Comparison of ENCODE assay signal across 14 cellular contexts in genomic region chr12:30925607-30926242, GRCh38. TPM values are rescaled to one million over a fixed set of nuclear protein-coding genes. Genes with fewer than 3 reads are reported as not detected.
DNase-seq lines count a peak whose midpoint lies in the region; TF ChIP-seq lines count a peak whose summit lies in the region.
"Had no signal": no experiment of that assay in that cellular context is flagged by ENCODE, and none has a peak within 500 bp of the region (broad histone marks: within the 10 kb centered on the region; RNA-seq: fewer than 3 reads in every experiment).

No MANE protein-coding gene starts in this region.

- H2AK5ac ChIP-seq in neuronal stem cell (ENCODE audit: low read depth, low read length), result no peak overlapping the region

- H3K27me3 ChIP-seq in AG04450 (ENCODE audit: control insufficient read depth, insufficient read depth, low read length), result peaks cover 5% of the 10 kb centered on the region
- H3K27me3 ChIP-seq in neuronal stem cell (ENCODE audit: control insufficient read depth in 3 of 3, insufficient read depth in 3 of 3, low read depth in 1 of 3, low read length in 3 of 3), result peaks cover 0 to 15% (median 0%) of the 10 kb centered on the region in 3 experiments

- peak overlapping the region; percentile 92 for H2AFZ ChIP-seq in neuronal stem cell (ENCODE audit: low read length)

- POLR2A ChIA-PET in AG04450 (lab: Yijun Ruan, JAX), result no interaction called here

- no peak overlapping the region for H3K4ac ChIP-seq in neuronal stem cell (ENCODE audit: low read length)

- no peak overlapping the region for H3K23ac ChIP-seq in neuronal stem cell (ENCODE audit: low read depth, low read length, poor library complexity)

- H3K36me3 ChIP-seq in neuronal stem cell (replicated peaks in 1 of 2; ENCODE audit: control insufficient read depth in 2 of 2, insufficient read depth in 2 of 2, low read length in 2 of 2), result peaks cover 0 to 2% of the 10 kb centered on the region in 2 donors

- no peak overlapping the region for H2BK120ac ChIP-seq in neuronal stem cell (ENCODE audit: low read depth, low read length)

- no peak overlapping the region for H3K9ac ChIP-seq in neuronal stem cell (ENCODE audit: low read depth, low read length, poor library complexity)

- no CpG with 5 or more reads among the region's 11 CpGs for WGBS in neuronal stem cell (ENCODE audit: extremely low coverage in 2 of 2, insufficient read length in 2 of 2, insufficient replicate concordance in 1 of 2), 2 donors

- no peak for DNase-seq in AG04450 (ENCODE audit: low read depth, low spot score)
- DNase-seq in NCI-H82 treated with DMSO at 0.1 percent for 48 hours (lab: John Stamatoyannopoulos, UW; ENCODE audit: unreplicated experiment), result peak; percentile 58
- DNase-seq in fibroblast of pulmonary artery (ENCODE audit: low read depth), result no peak
- DNase-seq in neuronal stem cell (ENCODE audit: low spot score), result no peak
- DNase-seq in stimulated activated CD4-positive, alpha-beta T cell treated with anti-CD3 and anti-CD28 coated beads, Interleukin-4, amount 100 ng/mL, for 1 hour, result no peak
- no peak for DNase-seq in mucosa of gallbladder (ENCODE audit: low spot score)
- no peak for DNase-seq in HCEC 1CT
- DNase-seq in activated CD4-positive, alpha-beta T cell treated with anti-CD3 and anti-CD28 coated beads, Interleukin-2, amount 50 U/mL, for 4 hours, result no peak
- DNase-seq: activated naive CD4-positive, alpha-beta T cell; CD8-positive, alpha-beta T cell; GOT3; NCI-H446 treated with DMSO at 0.1 percent for 48 hours; T1000 had no signal

- TF ChIP-seq CTCF in AG04450 (IDR thresholded peaks at IDR 0.05; ENCODE audit: low read depth, low read length) (no peak), fibroblast of pulmonary artery (IDR thresholded peaks at IDR 0.05; ENCODE audit: low read length, missing control alignments) (no peak)

- CTCF ChIA-PET in AG04450 (lab: Charles Lee), result interaction anchor here (1.2 kb wide), 1 partner anchor 60 kb away, joined by 5 read pairs; no protein-coding TSS in a partner anchor

- H3K4me1 ChIP-seq in neuronal stem cell (ENCODE audit: control insufficient read depth in 2 of 2, insufficient read depth in 1 of 2, low read depth in 1 of 2, low read length in 2 of 2), result peaks cover 15 to 24% of the 10 kb centered on the region in 2 donors

- H3K4me3 ChIP-seq in AG04450 (ENCODE audit: low read depth, low read length) (peak overlapping the region; percentile 50), fibroblast of pulmonary artery (replicated peaks; ENCODE audit: low read depth, low read length) (peak overlapping the region; percentile 32), neuronal stem cell (ENCODE audit: low read length in 2 of 2) (peak overlapping the region; percentile 55 to 78)

- no peak overlapping the region for H4K8ac ChIP-seq in neuronal stem cell (ENCODE audit: low read depth, low read length)

- H3K9me3 ChIP-seq in AG04450 (ENCODE audit: control insufficient read depth, insufficient read depth, low read length), result no peaks in the 10 kb centered on the region
- no peaks in the 10 kb centered on the region for H3K9me3 ChIP-seq in neuronal stem cell (replicated peaks in 1 of 2; ENCODE audit: control insufficient read depth in 2 of 2, insufficient read depth in 1 of 2, low read depth in 1 of 2, low read length in 2 of 2)

- no peak overlapping the region for H2BK15ac ChIP-seq in neuronal stem cell (ENCODE audit: low read length)

- H3K27ac ChIP-seq in AG04450 (ENCODE audit: low read depth, low read length) (no peak overlapping the region), neuronal stem cell (replicated peaks; ENCODE audit: low read length) (no peak overlapping the region)

- H3K4me2 ChIP-seq in neuronal stem cell (ENCODE audit: insufficient read depth, low read length, poor library complexity, severe bottlenecking), result peak overlapping the region; percentile 63

- H2BK12ac ChIP-seq in neuronal stem cell (ENCODE audit: low read length), result no peak overlapping the region

- H3K18ac ChIP-seq in neuronal stem cell (ENCODE audit: low read length), result peak overlapping the region; percentile 82

- no peak overlapping the region for H4K91ac ChIP-seq in neuronal stem cell (ENCODE audit: low read depth, low read length, poor library complexity)

- H2BK5ac ChIP-seq in neuronal stem cell (ENCODE audit: low read length), result no peak overlapping the region

- H3K14ac ChIP-seq in neuronal stem cell (ENCODE audit: low read length), result no peak overlapping the region

- peaks cover 10% of the 10 kb centered on the region for H3K79me1 ChIP-seq in neuronal stem cell (ENCODE audit: low read depth, low read length)

RNA-seq across cellular contexts. Expression of gene TSPAN11, which starts 0.8 kb away (rescaled TPM):
- polyA plus RNA-seq in AG04450 (2011; rRNA removed), result 0.37 and 0.78 TPM in 2 replicates
- polyA minus RNA-seq in AG04450 (2011; rRNA and poly(A)+ RNA removed), result 0.70 and 1.1 TPM in 2 replicates
- 19.5 TPM for polyA plus RNA-seq in neuronal stem cell (2013, experiment 1 of 2)
- 18.4 TPM for polyA plus RNA-seq in neuronal stem cell (2013, experiment 2 of 2)
- 6.7 TPM for total RNA-seq in mucosa of gallbladder
- total RNA-seq: CD8-positive, alpha-beta T cell had no signal
- polyA plus RNA-seq: IgD-negative memory B cell had no signal
